In genomic region chr10:124194199-124194824, GRCh38 we compare ENCODE assay signal across 1 cellular context.
TF ChIP-seq lines count a peak whose summit lies in the region.

No MANE protein-coding gene starts in this region.

TF ChIP-seq in GM12878, 131 proteins besides CTCF, POLR2A, EP300 and RAD21 (continued from another document):
- no peak for TF ChIP-seq ZNF217 (IDR thresholded peaks at IDR 0.05)
- no peak for TF ChIP-seq POLR2AphosphoS5 (IDR thresholded peaks at IDR 0.05; ENCODE audit: low read length)
- no peak for TF ChIP-seq NFYA (IDR thresholded peaks at IDR 0.05; ENCODE audit: borderline replicate concordance, low read depth, low read length)
- no peak for TF ChIP-seq IKZF2 (IDR thresholded peaks at IDR 0.05)
- no peak for TF ChIP-seq YY1 (IDR thresholded peaks at IDR 0.05; ENCODE audit: low read depth, low read length)
TF ChIP-seq in GM12878: peak in this region for 0.
